ENCODE assay signal across 12 cellular contexts in the genomic region with DNA sequence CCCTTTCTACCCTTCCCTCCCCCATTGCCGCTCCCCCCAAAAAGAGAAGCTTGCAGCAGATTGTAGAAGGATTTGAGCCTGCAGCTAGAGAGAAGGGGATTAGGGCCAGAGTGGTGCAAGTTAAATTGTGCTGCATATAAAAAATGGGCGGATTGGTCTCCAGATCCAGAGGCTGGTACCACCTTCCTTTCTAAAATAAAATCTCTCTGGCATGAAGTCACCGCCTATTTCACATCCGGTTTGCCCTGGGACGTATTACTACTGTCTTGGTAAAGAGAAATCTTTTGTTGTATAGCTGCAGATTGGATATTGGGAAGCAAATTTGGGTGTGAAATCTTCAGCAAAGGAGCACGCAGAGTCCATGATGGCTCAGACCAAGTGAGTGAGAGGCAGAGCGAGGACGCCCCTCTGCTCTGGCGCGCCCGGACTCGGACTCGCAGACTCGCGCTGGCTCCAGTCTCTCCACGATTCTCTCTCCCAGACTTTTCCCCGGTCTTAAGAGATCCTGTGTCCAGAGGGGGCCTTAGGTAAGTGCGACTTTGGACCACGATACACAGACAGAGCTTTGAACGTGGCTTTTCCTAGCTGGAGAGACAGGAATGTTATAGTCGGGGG. TPM values are rescaled to one million over a fixed set of nuclear protein-coding genes. Genes with fewer than 3 reads are reported as not detected.
DNase-seq lines count a peak whose midpoint lies in the region; ATAC-seq and TF ChIP-seq lines count a peak whose summit lies in the region.
"Had no signal": no experiment of that assay in that cellular context is flagged by ENCODE, and none has a peak within 500 bp of the region (broad histone marks: within the 10 kb centered on the region; RNA-seq: fewer than 3 reads in every experiment).

GABRA1 (plus strand) TSS at position 225 of the 615 bp plus-strand sequence. CDS start 2,691 bp downstream, outside the sequence.

- peak; percentile 8 for DNase-seq in left ventricle myocardium superior
- DNase-seq in Right ventricle myocardium superior: no peak
- DNase-seq in mammary epithelial cell: no peak
- peak; percentile 5 for DNase-seq in kidney tubule cell (ENCODE audit: low spot score)
- DNase-seq in thoracic aorta (ENCODE audit: low spot score): no peak
- DNase-seq in stimulated activated CD4-positive, alpha-beta T cell treated with anti-CD3 and anti-CD28 coated beads, Interleukin-2, amount 100 ng/mL, for 48 hours: no peak
- no peak for DNase-seq in stimulated activated naive CD4-positive, alpha-beta T cell treated with Interleukin-2 at 50 U/mL for 16 hours (lab: John Stamatoyannopoulos, UW)
- DNase-seq: activated naive CD8-positive, alpha-beta T cell treated with anti-CD3 and anti-CD28 coated beads, Interleukin-2, amount 10 ng/mL, durations not matched to agents 7 days and 5 days; MV-4-11; naive B cell; SIG-M5 had no signal

- peaks cover 8% of the 10 kb centered on the region for H3K27me3 ChIP-seq in mammary epithelial cell (ENCODE audit: insufficient read depth, low read length)
- H3K27me3 ChIP-seq in thoracic aorta (replicated peaks; ENCODE audit: insufficient read depth): no peaks in the 10 kb centered on the region

- dilution Hi-C loops in mammary epithelial cell (cut with HindIII; ENCODE audit: low sequenced_read_pairs): no loop called here

- H3K9me3 ChIP-seq in mammary epithelial cell (replicated peaks; ENCODE audit: insufficient read depth, low read length): no peaks in the 10 kb centered on the region
- no peaks in the 10 kb centered on the region for H3K9me3 ChIP-seq in thoracic aorta

- CTCF ChIA-PET in mammary epithelial cell (lab: Charles Lee; ENCODE audit: low non-redundant PET): no interaction called here

- H2AFZ ChIP-seq in mammary epithelial cell (ENCODE audit: low read depth, low read length): peak within 1 kb of the TSS; percentile 33

- in situ Hi-C loops in mammary epithelial cell (cut with MboI; ENCODE audit: low sequenced_read_pairs in 2 of 2): no loop called here

- no peak within 1 kb of the TSS for H3K9ac ChIP-seq in mammary epithelial cell (ENCODE audit: insufficient read depth, low read length)

- H3K79me2 ChIP-seq in mammary epithelial cell (ENCODE audit: insufficient read depth, low read length): no peaks in the 10 kb centered on the region

- peak within 1 kb of the TSS in 1 of 3 experiments; percentile 20 for H3K4me3 ChIP-seq in mammary epithelial cell (replicated peaks in 1 of 3; ENCODE audit: insufficient read depth in 1 of 3, low read depth in 2 of 3, low read length in 3 of 3)
- peak within 1 kb of the TSS; percentile 53 for H3K4me3 ChIP-seq in thoracic aorta

- TF ChIP-seq CTCF in mammary epithelial cell (conservative IDR thresholded peaks at IDR 0.05 in 1 of 2, IDR thresholded peaks at IDR 0.05 in 1 of 2; ENCODE audit: extremely low read depth in 1 of 2, insufficient read depth in 1 of 2, low read depth in 1 of 2, low read length in 2 of 2) (no peak), thoracic aorta (IDR thresholded peaks at IDR 0.05) (no peak)

- intact Hi-C loops in left ventricle myocardium superior (cut with micrococcal nuclease) (no loop called here), Right ventricle myocardium superior (cut with DNase I) (no loop called here), mammary epithelial cell (cut with micrococcal nuclease) (no loop called here)

- H3K36me3 ChIP-seq in mammary epithelial cell (ENCODE audit: insufficient read depth, low read length): no peaks in the 10 kb centered on the region
- no peaks in the 10 kb centered on the region for H3K36me3 ChIP-seq in thoracic aorta

- H3K4me2 ChIP-seq in mammary epithelial cell (ENCODE audit: insufficient read depth, low read depth, low read length): peak within 1 kb of the TSS; percentile 44

- no peaks in the 10 kb centered on the region for H4K20me1 ChIP-seq in mammary epithelial cell (ENCODE audit: insufficient read depth, low read length)

- 5% methylated on average over 18 of the region's 21 CpGs for WGBS in mammary epithelial cell (ENCODE audit: low coverage, missing lambda C conversion rate)

- ATAC-seq in left ventricle myocardium superior (no peak), Right ventricle myocardium superior (ENCODE audit: poor library complexity) (no peak), thoracic aorta (ENCODE audit: insufficient number of reproducible peaks, low FRiP score, low read depth) (no peak), GM19397 (IDR thresholded peaks at IDR 0.05; ENCODE audit: unreplicated experiment) (no peak)

- no peak within 1 kb of the TSS for H3K27ac ChIP-seq in mammary epithelial cell (ENCODE audit: insufficient read depth, low read depth, low read length)
- H3K27ac ChIP-seq in thoracic aorta: no peak within 1 kb of the TSS

- H3K4me1 ChIP-seq in mammary epithelial cell (ENCODE audit: insufficient read depth, low read length) (no peaks in the 10 kb centered on the region), thoracic aorta (ENCODE audit: control insufficient read depth in 1 of 2, low read depth in 2 of 2) (peaks cover 0 to 5% of the 10 kb centered on the region in 2 donors)

- BruUV-seq in mammary epithelial cell (replicated peaks; lab: Mats Ljungman, UMichigan): no TSS peak

RNA-seq across cellular contexts. Expression of gene GABRA1, which starts in this region (rescaled TPM):
- total RNA-seq in left ventricle myocardium superior (not detected), Right ventricle myocardium superior (not detected), mammary epithelial cell (not detected), thoracic aorta (not detected)
- polyA plus RNA-seq in mammary epithelial cell: not detected
- not detected for polyA minus RNA-seq in mammary epithelial cell
- total RNA-seq: activated naive CD8-positive, alpha-beta T cell treated with anti-CD3 and anti-CD28 coated beads, Interleukin-2, amount 10 ng/mL, durations not matched to agents 7 days and 5 days had no signal

Comparison
In these comparisons a context has a peak if more than half of its experiments do, and no peak if none do; other contexts are left out.
1. Peak in DNase-seq in left ventricle myocardium superior; RNA of the gene not detected or under 1 TPM.